14 cellular contexts compared by ENCODE assay signal in genomic region chr19:16094360-16095070, GRCh38. TPM values are rescaled to one million over a fixed set of nuclear protein-coding genes. Genes with fewer than 3 reads are reported as not detected.
DNase-seq lines count a peak whose midpoint lies in the region; ATAC-seq, FAIRE-seq and TF ChIP-seq lines count a peak whose summit lies in the region.
"Had no signal": no experiment of that assay in that cellular context is flagged by ENCODE, and none has a peak within 500 bp of the region (broad histone marks: within the 10 kb centered on the region; RNA-seq: fewer than 3 reads in every experiment).

No MANE protein-coding gene starts in this region.

- H3K14ac ChIP-seq in mesenchymal stem cell (ENCODE audit: low read length in 2 of 2), result no peak overlapping the region

- H3K79me2 ChIP-seq in mammary epithelial cell (ENCODE audit: insufficient read depth, low read length) (peaks cover 46% of the 10 kb centered on the region), GM12878 (ENCODE audit: control insufficient read depth, insufficient read depth, low read length) (no peaks in the 10 kb centered on the region; the same call in none of the 2 replicates)

- no peak overlapping the region for H4K91ac ChIP-seq in mesenchymal stem cell (ENCODE audit: low read length)

- CTCF ChIA-PET in mammary epithelial cell (lab: Charles Lee; ENCODE audit: low non-redundant PET), result no interaction called here
- CTCF ChIA-PET in GM12878 (lab: Yijun Ruan, JAX), result interaction anchor here (0.8 to 1.7 kb wide), 7 partner anchors 8 to 78 kb away, joined by 3 to 7 read pairs (median 3); no protein-coding TSS in a partner anchor

- no peak overlapping the region for H2BK15ac ChIP-seq in mesenchymal stem cell (ENCODE audit: low read depth, poor library complexity, severe bottlenecking)

- peaks cover 8% of the 10 kb centered on the region for H3K79me1 ChIP-seq in mesenchymal stem cell (replicated peaks; ENCODE audit: low read length, poor library complexity, severe bottlenecking)

- no peak for FAIRE-seq in GM12878 (lab: Jason Lieb, UNC)

- intact Hi-C loops in breast epithelium (cut with DNase I; ENCODE audit: low total_unique reads) (no loop called here), mammary epithelial cell (cut with micrococcal nuclease) (no loop called here), GM12878 (cut with micrococcal nuclease; ENCODE audit: unreplicated experiment) (no loop called here)

- no peaks in the 10 kb centered on the region for H3K36me3 ChIP-seq in breast epithelium
- peaks cover 41% of the 10 kb centered on the region for H3K36me3 ChIP-seq in mammary epithelial cell (ENCODE audit: insufficient read depth, low read length)
- peaks cover 39 to 81% of the 10 kb centered on the region in 2 experiments for H3K36me3 ChIP-seq in GM12878 (ENCODE audit: control insufficient read depth in 2 of 2, insufficient read depth in 2 of 2, low read length in 1 of 2)
- H3K36me3 ChIP-seq in mesenchymal stem cell (ENCODE audit: control insufficient read depth in 1 of 2, insufficient read depth in 2 of 2, low read depth in 1 of 2, low read length in 2 of 2), result peaks cover 83 to 100% of the 10 kb centered on the region in 2 experiments

- H2BK5ac ChIP-seq in mesenchymal stem cell (ENCODE audit: low read depth, low read length, poor library complexity, severe bottlenecking), result no peak overlapping the region

- ATAC-seq in GM12878 (no peak; the same call in 2 of the 3 replicates), HG03432 (IDR thresholded peaks at IDR 0.05; ENCODE audit: unreplicated experiment) (no peak)

- no peak overlapping the region for H4K8ac ChIP-seq in mesenchymal stem cell (ENCODE audit: low read length)

- no peaks in the 10 kb centered on the region for H3K27me3 Mint-ChIP-seq in type B pancreatic cell

- H4K20me1 ChIP-seq in mammary epithelial cell (ENCODE audit: insufficient read depth, low read length) (peaks cover 4% of the 10 kb centered on the region), GM12878 (ENCODE audit: control insufficient read depth, insufficient read depth) (no peaks in the 10 kb centered on the region)

- H3K23ac ChIP-seq in mesenchymal stem cell (ENCODE audit: low read length in 2 of 2), result no peak overlapping the region

- H2AFZ ChIP-seq in mammary epithelial cell (ENCODE audit: low read depth, low read length) (no peak overlapping the region), GM12878 (ENCODE audit: control insufficient read depth, low read depth, low read length) (no peak overlapping the region), mesenchymal stem cell (ENCODE audit: low read depth, low read length) (no peak overlapping the region)

- DNase-seq in breast epithelium (ENCODE audit: low spot score in 2 of 2) (no peak), mammary epithelial cell (no peak), GM12878 (ENCODE audit: low read depth, low spot score) (no peak), mesenchymal stem cell (no peak), type B pancreatic cell (ENCODE audit: extremely low spot score, unreplicated experiment) (no peak), mesenteric fat pad (ENCODE audit: low spot score) (no peak), HuH-7 (ENCODE audit: low spot score) (no peak)
- DNase-seq: activated CD4-positive, alpha-beta T cell treated with anti-CD3 and anti-CD28 coated beads, Interleukin-2, amount 50 U/mL, for 48 hours; AML-193; NCI-H510A had no signal

- H2AK5ac ChIP-seq in mesenchymal stem cell (ENCODE audit: low read length, severe bottlenecking), result no peak overlapping the region

- RAD21 ChIA-PET in GM12878 (lab: Charles Lee; ENCODE audit: unreplicated experiment), result no interaction called here

- dilution Hi-C loops in mammary epithelial cell (cut with HindIII; ENCODE audit: low sequenced_read_pairs), result no loop called here

- H3K9ac ChIP-seq in mammary epithelial cell (ENCODE audit: insufficient read depth, low read length), result no peak overlapping the region
- H3K9ac ChIP-seq in GM12878 (ENCODE audit: control insufficient read depth, insufficient read depth, low read length), result no peak overlapping the region
- H3K9ac ChIP-seq in mesenchymal stem cell (ENCODE audit: low read length), result peak overlapping the region; percentile 11

- in situ Hi-C loops in mammary epithelial cell (cut with MboI; ENCODE audit: low sequenced_read_pairs in 2 of 2) (no loop called here), GM12878 (cut with MboI) (no loop called here)

- TF ChIP-seq RAD21 in GM12878 (IDR thresholded peaks at IDR 0.05; ENCODE audit: insufficient read depth, low read depth, low read length), result no peak

- TF ChIP-seq POLR2A in breast epithelium (IDR thresholded peaks at IDR 0.05) (no peak), GM12878 (IDR thresholded peaks at IDR 0.05; ENCODE audit: low read depth, low read length) (no peak)

- no peaks in the 10 kb centered on the region for H3K9me3 Mint-ChIP-seq in type B pancreatic cell
- H3K9me3 Mint-ChIP-seq: brain had no signal

- H3K9me3 ChIP-seq in breast epithelium, result no peaks in the 10 kb centered on the region
- no peaks in the 10 kb centered on the region for H3K9me3 ChIP-seq in mammary epithelial cell (replicated peaks; ENCODE audit: insufficient read depth, low read length)
- no peaks in the 10 kb centered on the region for H3K9me3 ChIP-seq in GM12878 (replicated peaks; ENCODE audit: control insufficient read depth, insufficient read depth, low read length)
- no peaks in the 10 kb centered on the region for H3K9me3 ChIP-seq in mesenchymal stem cell (ENCODE audit: control insufficient read depth, low read length)
- H3K9me3 ChIP-seq: SJSA1 had no signal

- H3K27me3 ChIP-seq in breast epithelium (no peaks in the 10 kb centered on the region), mammary epithelial cell (ENCODE audit: insufficient read depth, low read length) (no peaks in the 10 kb centered on the region), GM12878 (replicated peaks in 1 of 2; ENCODE audit: control insufficient read depth in 2 of 2, insufficient read depth in 2 of 2, low read length in 1 of 2) (no peaks in the 10 kb centered on the region), mesenchymal stem cell (ENCODE audit: control insufficient read depth in 1 of 2, insufficient read depth in 1 of 2, low read length in 2 of 2) (no peaks in the 10 kb centered on the region)
- H3K27me3 ChIP-seq: SJSA1 had no signal

- POLR2A ChIA-PET in GM12878 (lab: Charles Lee), result interaction anchor here (0.6 to 2.0 kb wide), 9 partner anchors 9 to 849 kb away, joined by 3 to 10 read pairs (median 3); partner anchors contain the start of gene RAB8A

- peak overlapping the region; percentile 58 to 85 for H3K27ac ChIP-seq in breast epithelium
- H3K27ac ChIP-seq in mammary epithelial cell (ENCODE audit: insufficient read depth, low read depth, low read length), result no peak overlapping the region
- no peak overlapping the region for H3K27ac ChIP-seq in GM12878 (ENCODE audit: control insufficient read depth, insufficient read depth)
- peak overlapping the region; percentile 19 for H3K27ac ChIP-seq in mesenchymal stem cell (ENCODE audit: low read length, poor library complexity, severe bottlenecking)
- H3K27ac ChIP-seq: HL-60, SJSA1 had no signal

- 97% methylated on average over 9 of the region's 10 CpGs for WGBS in mammary epithelial cell (ENCODE audit: low coverage, missing lambda C conversion rate)
- 82% methylated on average over 10 of the region's 10 CpGs for WGBS in GM12878 (ENCODE audit: insufficient coverage, insufficient replicate concordance, low lambda C conversion rate, missing lambda C conversion rate)
- 90% methylated on average over 10 of the region's 10 CpGs for WGBS in mesenchymal stem cell

- TF ChIP-seq EP300 in GM12878 (IDR thresholded peaks at IDR 0.05; ENCODE audit: borderline replicate concordance in 1 of 2, control insufficient read depth in 1 of 2, low read depth in 2 of 2, low read length in 2 of 2), result no peak

- no TSS peak for BruUV-seq in mammary epithelial cell (replicated peaks; lab: Mats Ljungman, UMichigan)
- BruUV-seq in GM12878 (replicated peaks; lab: Mats Ljungman, UMichigan), result TSS peak; percentile 13

- no peak overlapping the region for H3K4ac ChIP-seq in mesenchymal stem cell (ENCODE audit: low read depth in 1 of 2, low read length in 2 of 2)

- SMC1A ChIA-PET in GM12878 (lab: Charles Lee; ENCODE audit: uncharacterized antibody, unreplicated experiment), result interaction anchor here (1.3 to 1.4 kb wide), 2 partner anchors 8 to 15 kb away, joined by 4 to 6 read pairs; no protein-coding TSS in a partner anchor

- no peak overlapping the region for H3K4me3 ChIP-seq in breast epithelium
- no peak overlapping the region for H3K4me3 ChIP-seq in mammary epithelial cell (replicated peaks in 1 of 3; ENCODE audit: insufficient read depth in 1 of 3, low read depth in 2 of 3, low read length in 3 of 3)
- H3K4me3 ChIP-seq in GM12878, result no peak overlapping the region
- no peak overlapping the region for H3K4me3 ChIP-seq in mesenchymal stem cell (ENCODE audit: insufficient read depth in 1 of 2, low read depth in 1 of 2, low read length in 2 of 2)
- H3K4me3 ChIP-seq: SJSA1 had no signal

- H3K36me3 Mint-ChIP-seq in type B pancreatic cell, result peaks cover 52% of the 10 kb centered on the region

- no peaks in the 10 kb centered on the region for H3K4me1 ChIP-seq in breast epithelium
- no peaks in the 10 kb centered on the region for H3K4me1 ChIP-seq in mammary epithelial cell (ENCODE audit: insufficient read depth, low read length)
- no peaks in the 10 kb centered on the region for H3K4me1 ChIP-seq in GM12878 (ENCODE audit: control insufficient read depth, insufficient read depth, low read length)
- no peaks in the 10 kb centered on the region for H3K4me1 ChIP-seq in mesenchymal stem cell (ENCODE audit: control insufficient read depth, insufficient read depth, low read depth, low read length)
- H3K4me1 ChIP-seq: SJSA1 had no signal

- H3K27ac Mint-ChIP-seq in type B pancreatic cell, result peak overlapping the region; percentile 97

- TF ChIP-seq CTCF in breast epithelium (IDR thresholded peaks at IDR 0.05), result no peak
- no peak for TF ChIP-seq CTCF in mammary epithelial cell (conservative IDR thresholded peaks at IDR 0.05 in 1 of 2, IDR thresholded peaks at IDR 0.05 in 1 of 2; ENCODE audit: extremely low read depth in 1 of 2, insufficient read depth in 1 of 2, low read depth in 1 of 2, low read length in 2 of 2)
- no peak for TF ChIP-seq CTCF in GM12878 (IDR thresholded peaks at IDR 0.05 in 2 of 3, conservative IDR thresholded peaks at IDR 0.05 in 1 of 3; ENCODE audit: control insufficient read depth in 2 of 3, extremely low read depth in 1 of 3, insufficient read depth in 1 of 3, low read depth in 3 of 3, low read length in 3 of 3)
- TF ChIP-seq CTCF in type B pancreatic cell (conservative IDR thresholded peaks at IDR 0.05), result no peak

- no peak overlapping the region for H3K4me3 Mint-ChIP-seq in type B pancreatic cell
- H3K4me3 Mint-ChIP-seq: brain had no signal

- H3K4me2 ChIP-seq in mammary epithelial cell (ENCODE audit: insufficient read depth, low read depth, low read length) (no peak overlapping the region), GM12878 (ENCODE audit: control insufficient read depth, insufficient read depth) (no peak overlapping the region), mesenchymal stem cell (ENCODE audit: low read length, poor library complexity, severe bottlenecking) (no peak overlapping the region)

- H2BK120ac ChIP-seq in mesenchymal stem cell (ENCODE audit: low read depth, low read length), result no peak overlapping the region

- H3K4me1 Mint-ChIP-seq in type B pancreatic cell (ENCODE audit: unreplicated experiment), result peaks cover 11% of the 10 kb centered on the region
- H3K4me1 Mint-ChIP-seq: brain had no signal

- H3K18ac ChIP-seq in mesenchymal stem cell (ENCODE audit: low read depth in 1 of 2, low read length in 2 of 2), result no peak overlapping the region

- H2BK12ac ChIP-seq in mesenchymal stem cell (ENCODE audit: low read length in 2 of 2), result no peak overlapping the region

RNA-seq across cellular contexts. Expression of gene RAB8A, which starts 17.2 kb away (rescaled TPM):
- total RNA-seq in breast epithelium, result 10 to 100 TPM; 34.7 to 40.6 (median 38.8) TPM
- total RNA-seq in mammary epithelial cell, result 10 to 100 TPM; 46.0 to 70.1 TPM
- 131 TPM for polyA plus RNA-seq in mammary epithelial cell
- polyA minus RNA-seq in mammary epithelial cell, result 123 TPM
- 85.8 and 91.6 TPM in 2 replicates for total RNA-seq in GM12878 (2013; cell fraction: nucleolus; rRNA removed)
- 94.2 and 104 TPM in 2 replicates for total RNA-seq in GM12878 (2014; rRNA removed)
- 233 and 239 TPM in 2 replicates for total RNA-seq in GM12878 (2014; rRNA removed; fragmentation: Illumina TruSeq; extraction: Trizol)
- total RNA-seq in GM12878 (2021), result 162 and 181 TPM in 2 replicates
- 29.0 TPM for polyA plus RNA-seq in GM12878 (2011; ENCODE audit: low read depth)
- 177 and 189 TPM in 2 replicates for polyA plus RNA-seq in GM12878 (2011; rRNA removed)
- 137 and 184 TPM in 2 replicates for polyA plus RNA-seq in GM12878 (2011; cell fraction: cytosol; rRNA removed)
- polyA plus RNA-seq in GM12878 (2011; cell fraction: nucleus; rRNA removed), result 94.2 and 96.1 TPM in 2 replicates
- polyA plus RNA-seq in GM12878 (2012), result 75.4 and 124 TPM in 2 replicates
- 138 and 168 TPM in 2 replicates for polyA plus RNA-seq in GM12878 (2014; fragmentation: Illumina TruSeq; extraction: Trizol)
- 10 to 100 TPM; 23.9 to 39.1 TPM for polyA plus RNA-seq in GM12878 (2014; fragmentation: Nextera tagmentation; extraction: Ambion mirVana)
- 204 and 226 TPM in 2 replicates for polyA plus RNA-seq in GM12878 (2014; rRNA removed)
- polyA plus RNA-seq in GM12878 (2016; fragmentation: Nextera tagmentation; extraction: Ambion mirVana), result 100 to 1,000 TPM; 308 to 314 TPM
- polyA minus RNA-seq in GM12878 (2011; rRNA and poly(A)+ RNA removed), result 303 and 377 TPM in 2 replicates
- 89.7 and 135 TPM in 2 replicates for polyA minus RNA-seq in GM12878 (2011; cell fraction: cytosol; rRNA and poly(A)+ RNA removed)
- 71.4 and 108 TPM in 2 replicates for polyA minus RNA-seq in GM12878 (2011; cell fraction: nucleus; rRNA and poly(A)+ RNA removed)
- 54.8 TPM for polyA plus RNA-seq in mesenchymal stem cell (2013, experiment 1 of 2)
- polyA plus RNA-seq in mesenchymal stem cell (2013, experiment 2 of 2), result 54.2 TPM
- 86.9 and 98.7 TPM in 2 replicates for total RNA-seq in type B pancreatic cell (ENCODE audit: low replicate concordance)
- total RNA-seq in mesenteric fat pad, result 51.4 TPM

RNA-seq across cellular contexts. Expression of gene TPM4, which starts 18.2 kb away (rescaled TPM):
- total RNA-seq in breast epithelium (100 to 1,000 TPM; 257 to 652 (median 430) TPM), mammary epithelial cell (100 to 1,000 TPM; 716 to 802 TPM), GM12878 (2014; rRNA removed) (413 and 473 TPM in 2 replicates), GM12878 (2014; rRNA removed; fragmentation: Illumina TruSeq; extraction: Trizol) (513 and 542 TPM in 2 replicates), GM12878 (2021) (338 and 361 TPM in 2 replicates), type B pancreatic cell (ENCODE audit: low replicate concordance) (425 and 472 TPM in 2 replicates), mesenteric fat pad (385 TPM)
- polyA plus RNA-seq in mammary epithelial cell (499 TPM), GM12878 (2011; rRNA removed) (387 and 534 TPM in 2 replicates), GM12878 (2014; fragmentation: Illumina TruSeq; extraction: Trizol) (620 and 767 TPM in 2 replicates), GM12878 (2014; fragmentation: Nextera tagmentation; extraction: Ambion mirVana) (100 to 1,000 TPM; 183 to 194 TPM), GM12878 (2014; rRNA removed) (387 and 401 TPM in 2 replicates), GM12878 (2016; fragmentation: Nextera tagmentation; extraction: Ambion mirVana) (100 to 1,000 TPM; 469 to 473 TPM)
- 299 TPM for polyA minus RNA-seq in mammary epithelial cell
- total RNA-seq in GM12878 (2013; cell fraction: nucleolus; rRNA removed), result 161 and 178 TPM in 2 replicates
- 212 TPM for polyA plus RNA-seq in GM12878 (2011; ENCODE audit: low read depth)
- 210 and 246 TPM in 2 replicates for polyA plus RNA-seq in GM12878 (2011; cell fraction: cytosol; rRNA removed)
- polyA plus RNA-seq in GM12878 (2011; cell fraction: nucleus; rRNA removed), result 84.6 and 156 TPM in 2 replicates
- polyA plus RNA-seq in GM12878 (2012), result 261 and 281 TPM in 2 replicates
- polyA minus RNA-seq in GM12878 (2011; rRNA and poly(A)+ RNA removed), result 142 and 153 TPM in 2 replicates
- polyA minus RNA-seq in GM12878 (2011; cell fraction: cytosol; rRNA and poly(A)+ RNA removed), result 99.6 and 122 TPM in 2 replicates
- polyA minus RNA-seq in GM12878 (2011; cell fraction: nucleus; rRNA and poly(A)+ RNA removed), result 45.9 and 97.4 TPM in 2 replicates
- 881 TPM for polyA plus RNA-seq in mesenchymal stem cell (2013, experiment 1 of 2)
- polyA plus RNA-seq in mesenchymal stem cell (2013, experiment 2 of 2), result 886 TPM

RNA-seq across cellular contexts. Expression of gene HSH2D, which starts 49.0 kb away (rescaled TPM):
- total RNA-seq in breast epithelium (1 to 10 TPM in 2 of 3 donors, under 1 TPM in 1; 0.16 to 5.7 (median 5.6) TPM), mammary epithelial cell (under 1 TPM; under 0.01 to 0.28 TPM), GM12878 (2014; rRNA removed) (118 and 121 TPM in 2 replicates), GM12878 (2014; rRNA removed; fragmentation: Illumina TruSeq; extraction: Trizol) (88.4 and 92.6 TPM in 2 replicates), GM12878 (2021) (81.7 and 87.8 TPM in 2 replicates), type B pancreatic cell (ENCODE audit: low replicate concordance) (0.68 and 1.5 TPM in 2 replicates), mesenteric fat pad (1.2 TPM)
- polyA plus RNA-seq in mammary epithelial cell (0.03 TPM), GM12878 (2011; rRNA removed) (63.2 and 88.2 TPM in 2 replicates), GM12878 (2014; fragmentation: Illumina TruSeq; extraction: Trizol) (64.8 and 105 TPM in 2 replicates), GM12878 (2014; fragmentation: Nextera tagmentation; extraction: Ambion mirVana) (10 to 100 TPM; 22.0 to 27.2 TPM), GM12878 (2014; rRNA removed) (141 and 145 TPM in 2 replicates), GM12878 (2016; fragmentation: Nextera tagmentation; extraction: Ambion mirVana) (10 to 100 TPM; 82.0 to 90.3 TPM)
- not detected for polyA minus RNA-seq in mammary epithelial cell
- 70.0 and 81.1 TPM in 2 replicates for total RNA-seq in GM12878 (2013; cell fraction: nucleolus; rRNA removed)
- 60.0 TPM for polyA plus RNA-seq in GM12878 (2011; ENCODE audit: low read depth)
- polyA plus RNA-seq in GM12878 (2011; cell fraction: cytosol; rRNA removed), result 126 and 139 TPM in 2 replicates
- polyA plus RNA-seq in GM12878 (2011; cell fraction: nucleus; rRNA removed), result 119 and 132 TPM in 2 replicates
- polyA plus RNA-seq in GM12878 (2012), result 84.2 and 96.9 TPM in 2 replicates
- 31.7 and 67.1 TPM in 2 replicates for polyA minus RNA-seq in GM12878 (2011; rRNA and poly(A)+ RNA removed)
- 19.8 and 25.6 TPM in 2 replicates for polyA minus RNA-seq in GM12878 (2011; cell fraction: cytosol; rRNA and poly(A)+ RNA removed)
- 19.5 and 39.2 TPM in 2 replicates for polyA minus RNA-seq in GM12878 (2011; cell fraction: nucleus; rRNA and poly(A)+ RNA removed)
- not detected for polyA plus RNA-seq in mesenchymal stem cell (2013, experiment 1 of 2)
- not detected for polyA plus RNA-seq in mesenchymal stem cell (2013, experiment 2 of 2)
- total RNA-seq: SJSA1 had no signal

Comparison
In these comparisons a context has a peak if more than half of its experiments do, and no peak if none do; other contexts are left out.
1. H3K27ac ChIP-seq: peak in breast epithelium (2 of 2) and mesenchymal stem cell (single experiment); none in mammary epithelial cell (single experiment) and GM12878 (single experiment).
2. RNA of gene HSH2D, which starts 49.0 kb away (total RNA-seq): 70.0 to 121 TPM in GM12878; 0.16 to 5.7 TPM in breast epithelium, 1.2 TPM in mesenteric fat pad (single experiment), 0.68 to 1.5 TPM in type B pancreatic cell and under 0.01 to 0.28 TPM in mammary epithelial cell; every median in the first group is over 10 times any median in the second.